26 cellular contexts compared by ENCODE assay signal in the genomic region with DNA sequence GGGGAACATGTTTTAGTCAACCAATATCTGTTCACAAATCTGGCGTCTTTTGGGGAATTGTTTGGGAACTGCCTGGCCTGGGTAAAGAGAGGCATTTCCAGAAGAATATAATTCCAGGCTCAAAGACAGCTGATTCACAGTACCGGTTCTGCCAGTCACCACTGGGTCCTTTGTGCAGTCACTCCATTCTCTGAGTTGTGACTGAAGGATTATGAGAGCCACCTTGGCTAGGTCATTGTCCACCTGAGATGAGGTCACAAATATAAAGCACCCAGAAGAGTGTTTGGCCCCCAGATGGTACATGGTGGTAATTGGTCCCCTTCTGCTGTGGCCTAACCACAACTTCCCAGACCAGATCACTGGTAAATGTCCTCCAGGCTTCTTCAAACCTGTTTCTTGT.
DNase-seq lines count a peak whose midpoint lies in the region; ATAC-seq and TF ChIP-seq lines count a peak whose summit lies in the region.
"Had no signal": no experiment of that assay in that cellular context is flagged by ENCODE, and none has a peak within 500 bp of the region (broad histone marks: within the 10 kb centered on the region; RNA-seq: fewer than 3 reads in every experiment).

No MANE protein-coding gene starts in this region.

- H3K36me3 ChIP-seq in Karpas-422 (ENCODE audit: insufficient read depth, low read length), result no peaks in the 10 kb centered on the region
- H3K36me3 ChIP-seq in SU-DHL-6 (ENCODE audit: low read length), result no peaks in the 10 kb centered on the region
- H3K36me3 ChIP-seq: MG63 had no signal

- intact Hi-C loops in head of caudate nucleus (cut with DNase I), result loop anchor here (10.0 kb wide), 1 partner anchor 948 kb away; no protein-coding TSS in a partner anchor

- peak overlapping the region; percentile 98 for H3K27ac ChIP-seq in Karpas-422 (ENCODE audit: low read length)
- peak overlapping the region; percentile 99 for H3K27ac ChIP-seq in SU-DHL-6 (ENCODE audit: low read depth, low read length)
- H3K27ac ChIP-seq: 22Rv1, SK-N-MC had no signal

- peaks cover 60% of the 10 kb centered on the region for H3F3A ChIP-seq in SU-DHL-6 (ENCODE audit: insufficient read depth)

- H3K4me1 Mint-ChIP-seq in stimulated activated memory B cell treated with anti-CD40 and anti-IgM and Interleukin-4, amounts not matched to agents 10 μg/mL and 1 μg/mL and 100 μg/mL, for 72 hours, result peaks cover 62% of the 10 kb centered on the region

- DNase-seq in DMS53 (lab: John Stamatoyannopoulos, UW), result peak; percentile 17
- no peak for DNase-seq in DMS53 treated with DMSO at 0.1 percent for 48 hours (lab: John Stamatoyannopoulos, UW; ENCODE audit: unreplicated experiment)
- DNase-seq in Karpas-422, result no peak
- DNase-seq in head of caudate nucleus, result no peak
- no peak for DNase-seq in central memory CD4-positive, alpha-beta T cell
- no peak for DNase-seq in HEK293T (ENCODE audit: extremely low spot score)
- DNase-seq: C1 segment of cervical spinal cord; Caco-2; CD8-positive, alpha-beta T cell; DMS 273 treated with DMSO at 0.1 percent for 48 hours; DND-41; MG63; NCI-H1048; NCI-H1417 treated with DMSO at 0.1 percent for 48 hours; NCI-H1694 treated with DMSO at 0.1 percent for 48 hours; NCI-H2081; NCI-H2227 treated with DMSO at 0.1 percent for 48 hours; NCI-H526 treated with DMSO at 0.1 percent for 48 hours; OCI-M1; SIG-M5; SW 1271 had no signal

- H3K36me3 Mint-ChIP-seq in stimulated activated memory B cell treated with anti-CD40 and anti-IgM and Interleukin-4, amounts not matched to agents 10 μg/mL and 1 μg/mL and 100 μg/mL, for 72 hours, result no peaks in the 10 kb centered on the region
- H3K36me3 Mint-ChIP-seq: CD8-positive, alpha-beta T cell had no signal

- CTCF ChIA-PET in HEK293T (lab: Yijun Ruan, JAX), result no interaction called here

- no peak for TF ChIP-seq CTCF in SU-DHL-6 (IDR thresholded peaks at IDR 0.05; ENCODE audit: insufficient read depth, low read length, poor library complexity, severe bottlenecking)

- H3K4me3 ChIP-seq in Karpas-422 (ENCODE audit: low read length) (no peak overlapping the region), SU-DHL-6 (ENCODE audit: insufficient read depth, low read length, poor library complexity, severe bottlenecking) (no peak overlapping the region)
- H3K4me3 ChIP-seq: MG63, SK-N-MC had no signal

- no peaks in the 10 kb centered on the region for H3K27me3 Mint-ChIP-seq in stimulated activated memory B cell treated with anti-CD40 and anti-IgM and Interleukin-4, amounts not matched to agents 10 μg/mL and 1 μg/mL and 100 μg/mL, for 72 hours

- no peaks in the 10 kb centered on the region for H3K9me2 ChIP-seq in Karpas-422 (replicated peaks; ENCODE audit: insufficient read depth, low read length)
- no peaks in the 10 kb centered on the region for H3K9me2 ChIP-seq in SU-DHL-6 (replicated peaks; ENCODE audit: insufficient read depth, low read length)

- no peak overlapping the region for H3K9ac ChIP-seq in Karpas-422 (ENCODE audit: low read length)
- peak overlapping the region; percentile 88 for H3K9ac ChIP-seq in SU-DHL-6 (ENCODE audit: low read length)

- no peaks in the 10 kb centered on the region for H3K9me3 Mint-ChIP-seq in stimulated activated memory B cell treated with anti-CD40 and anti-IgM and Interleukin-4, amounts not matched to agents 10 μg/mL and 1 μg/mL and 100 μg/mL, for 72 hours
- H3K9me3 Mint-ChIP-seq: CD8-positive, alpha-beta T cell; T-helper 1 cell treated with Interleukin-12 subunit alpha and Interleukin-12 subunit beta and Interleukin-4 antibody, amounts not matched to agents 30 μg/mL and 1 μg/mL, for 36 hours had no signal

- H3K4me3 Mint-ChIP-seq in stimulated activated memory B cell treated with anti-CD40 and anti-IgM and Interleukin-4, amounts not matched to agents 10 μg/mL and 1 μg/mL and 100 μg/mL, for 72 hours, result no peak overlapping the region
- H3K4me3 Mint-ChIP-seq: CD8-positive, alpha-beta T cell; T-helper 1 cell treated with Interleukin-12 subunit alpha and Interleukin-12 subunit beta and Interleukin-4 antibody, amounts not matched to agents 30 μg/mL and 1 μg/mL, for 36 hours had no signal

- H3K4me2 ChIP-seq in Karpas-422 (ENCODE audit: low read depth, low read length, poor library complexity, severe bottlenecking) (no peak overlapping the region), SU-DHL-6 (ENCODE audit: low read depth, low read length, poor library complexity, severe bottlenecking) (peak overlapping the region; percentile 96)

- POLR2A ChIA-PET in HEK293T (lab: Yijun Ruan, JAX), result no interaction called here

- no peaks in the 10 kb centered on the region for H4K20me1 ChIP-seq in Karpas-422 (ENCODE audit: insufficient read depth, low read depth, low read length)
- H4K20me1 ChIP-seq in SU-DHL-6 (ENCODE audit: low read depth, low read length), result no peaks in the 10 kb centered on the region

- H3K4me1 ChIP-seq in Karpas-422 (ENCODE audit: low read length), result peaks cover 76% of the 10 kb centered on the region
- H3K4me1 ChIP-seq: Caco-2 had no signal

- peak overlapping the region; percentile 91 for H3K27ac Mint-ChIP-seq in stimulated activated memory B cell treated with anti-CD40 and anti-IgM and Interleukin-4, amounts not matched to agents 10 μg/mL and 1 μg/mL and 100 μg/mL, for 72 hours
- H3K27ac Mint-ChIP-seq: CD8-positive, alpha-beta T cell; T-helper 1 cell treated with Interleukin-12 subunit alpha and Interleukin-12 subunit beta and Interleukin-4 antibody, amounts not matched to agents 30 μg/mL and 1 μg/mL, for 36 hours had no signal

- ATAC-seq in stimulated activated memory B cell treated with anti-CD40 and anti-IgM and Interleukin-4, amounts not matched to agents 10 μg/mL and 1 μg/mL and 100 μg/mL, for 72 hours, result no peak
- ATAC-seq: CD8-positive, alpha-beta T cell had no signal

- H3K79me2 ChIP-seq in Karpas-422 (ENCODE audit: low read length), result no peaks in the 10 kb centered on the region
- no peaks in the 10 kb centered on the region for H3K79me2 ChIP-seq in SU-DHL-6 (ENCODE audit: insufficient read depth, low read length)

- H3K9me3 ChIP-seq in Karpas-422 (ENCODE audit: low read length), result no peaks in the 10 kb centered on the region
- H3K9me3 ChIP-seq in SU-DHL-6 (ENCODE audit: insufficient read depth, low read length), result no peaks in the 10 kb centered on the region
- H3K9me3 ChIP-seq: Caco-2, MG63 had no signal

- peak overlapping the region; percentile 29; the same call in 1 of the 2 replicates for H2AFZ ChIP-seq in Karpas-422 (ENCODE audit: low read length)
- no peak overlapping the region for H2AFZ ChIP-seq in SU-DHL-6 (ENCODE audit: low read depth, low read length, severe bottlenecking)

- no peaks in the 10 kb centered on the region for H3K27me3 ChIP-seq in Karpas-422 (ENCODE audit: low read length)
- H3K27me3 ChIP-seq in SU-DHL-6 (ENCODE audit: low read length), result no peaks in the 10 kb centered on the region
- H3K27me3 ChIP-seq: MG63 had no signal

TF ChIP-seq in HEK293T, 16 proteins besides CTCF, POLR2A, EP300 and RAD21:
- TF ChIP-seq FOXA1 (IDR thresholded peaks at IDR 0.05) (no peak), ZNF384 (IDR thresholded peaks at IDR 0.05) (no peak), ARNT (IDR thresholded peaks at IDR 0.05) (no peak), ELF4 (IDR thresholded peaks at IDR 0.05) (no peak), TARDBP (IDR thresholded peaks at IDR 0.05) (no peak), SP1 (IDR thresholded peaks at IDR 0.05) (no peak), NFRKB (IDR thresholded peaks at IDR 0.05) (no peak), LEF1 (IDR thresholded peaks at IDR 0.05; ENCODE audit: borderline replicate concordance) (no peak), L3MBTL2 (conservative IDR thresholded peaks at IDR 0.05) (no peak), FOXK2 (IDR thresholded peaks at IDR 0.05) (no peak), CTBP1 (IDR thresholded peaks at IDR 0.05; ENCODE audit: borderline replicate concordance) (no peak), FOXM1 (IDR thresholded peaks at IDR 0.05; ENCODE audit: borderline replicate concordance) (no peak), HDGF (IDR thresholded peaks at IDR 0.05; ENCODE audit: borderline replicate concordance) (no peak), BHLHE40 (IDR thresholded peaks at IDR 0.05; ENCODE audit: borderline replicate concordance) (no peak), SUZ12 (IDR thresholded peaks at IDR 0.05) (no peak)
- TF ChIP-seq, protein P1, sequence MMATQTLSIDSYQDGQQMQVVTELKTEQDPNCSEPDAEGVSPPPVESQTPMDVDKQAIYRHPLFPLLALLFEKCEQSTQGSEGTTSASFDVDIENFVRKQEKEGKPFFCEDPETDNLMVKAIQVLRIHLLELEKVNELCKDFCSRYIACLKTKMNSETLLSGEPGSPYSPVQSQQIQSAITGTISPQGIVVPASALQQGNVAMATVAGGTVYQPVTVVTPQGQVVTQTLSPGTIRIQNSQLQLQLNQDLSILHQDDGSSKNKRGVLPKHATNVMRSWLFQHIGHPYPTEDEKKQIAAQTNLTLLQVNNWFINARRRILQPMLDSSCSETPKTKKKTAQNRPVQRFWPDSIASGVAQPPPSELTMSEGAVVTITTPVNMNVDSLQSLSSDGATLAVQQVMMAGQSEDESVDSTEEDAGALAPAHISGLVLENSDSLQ (IDR thresholded peaks at IDR 0.05), result no peak
